8 cellular contexts compared by ENCODE assay signal in the genomic region with DNA sequence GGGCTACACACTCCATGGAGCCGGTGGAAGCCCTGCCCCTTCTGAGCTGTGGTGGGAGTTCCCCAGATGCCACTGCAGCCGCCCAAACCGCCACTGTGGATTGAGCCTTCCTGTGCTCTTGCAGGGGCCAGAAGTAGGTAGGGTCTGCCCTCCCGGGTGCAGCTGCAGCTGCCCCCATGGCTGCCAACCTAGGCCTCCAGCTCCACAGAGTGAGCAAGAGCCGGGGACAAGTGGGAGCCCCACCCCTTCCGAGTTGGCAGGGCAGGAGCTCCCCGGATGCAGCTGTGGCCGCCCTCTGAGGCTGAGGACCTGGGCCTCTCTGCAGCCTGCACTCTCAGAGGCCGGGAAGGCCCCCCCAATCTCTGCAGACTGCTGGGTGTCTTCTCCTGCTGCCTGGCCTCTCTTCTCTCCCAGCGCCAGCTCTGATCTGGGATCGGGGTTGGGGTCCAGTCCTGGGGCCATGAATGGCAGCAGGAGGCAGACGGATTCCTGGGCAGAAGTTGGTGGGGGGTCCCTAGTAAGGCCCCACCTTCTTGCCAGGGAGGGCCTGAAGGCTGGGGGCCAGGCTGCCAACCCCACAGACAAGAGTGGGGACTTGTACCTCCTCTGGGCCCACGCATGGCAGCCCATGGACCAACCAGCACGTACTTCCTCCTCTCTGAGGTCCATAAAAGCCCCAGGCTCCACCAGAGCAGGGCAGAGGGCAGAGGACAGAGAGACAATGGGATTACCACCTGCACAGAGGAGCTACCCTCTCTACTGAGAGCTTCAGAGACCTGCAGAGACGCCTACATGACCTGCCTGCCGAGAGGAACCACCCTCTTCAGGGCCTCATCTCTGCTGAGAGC. TPM values are rescaled to one million over a fixed set of nuclear protein-coding genes. Genes with fewer than 3 reads are reported as not detected.
A peak's percentile ranks its signal among the peaks of the same experiment; 100 is the strongest.
DNase-seq lines count a peak whose midpoint lies in the region; ATAC-seq and TF ChIP-seq lines count a peak whose summit lies in the region.

No MANE protein-coding gene starts in this region.

- H3K4me3 ChIP-seq in left ventricle myocardium inferior (no peak overlapping the region), stomach (no peak overlapping the region)

- H3K36me3 ChIP-seq in left ventricle myocardium inferior = no peaks in the 10 kb centered on the region
- H3K36me3 ChIP-seq in stomach = no peaks in the 10 kb centered on the region

- TF ChIP-seq POLR2A in stomach (IDR thresholded peaks at IDR 0.05) = no peak

- H3K9me3 ChIP-seq in left ventricle myocardium inferior (replicated peaks) = no peaks in the 10 kb centered on the region
- H3K9me3 ChIP-seq in stomach = no peaks in the 10 kb centered on the region

- H3K4me1 ChIP-seq in left ventricle myocardium inferior (peaks cover 13% of the 10 kb centered on the region), stomach (peaks cover 0 to 11% (median 7%) of the 10 kb centered on the region in 4 donors)

- no peaks in the 10 kb centered on the region for H3K27me3 ChIP-seq in left ventricle myocardium inferior (ENCODE audit: low read depth)
- no peaks in the 10 kb centered on the region for H3K27me3 ChIP-seq in stomach

- TF ChIP-seq CTCF in left ventricle myocardium inferior (IDR thresholded peaks at IDR 0.05; ENCODE audit: borderline replicate concordance) = no peak
- no peak for TF ChIP-seq CTCF in stomach (IDR thresholded peaks at IDR 0.05)

- TF ChIP-seq EP300 in stomach (IDR thresholded peaks at IDR 0.05) = no peak

- H3K27ac ChIP-seq in left ventricle myocardium inferior (replicated peaks) (no peak overlapping the region), stomach (peak overlapping the region in 1 of 5 donors; percentile 59)

- peak; percentile 37 to 48 for DNase-seq in activated CD4-positive, alpha-beta T cell treated with anti-CD3 and anti-CD28 coated beads for 4 hours
- DNase-seq in left ventricle myocardium inferior (peak; percentile 40), HPDE6-E6E7 (ENCODE audit: extremely low spot score) (no peak), foreskin melanocyte (no peak), stomach (no peak), NOMO-1 treated with dmso at 0.1 percent for 144 hours (lab: John Stamatoyannopoulos, UW; ENCODE audit: unreplicated experiment) (no peak)
- peak; percentile 21 to 31 for DNase-seq in stimulated activated CD8-positive, alpha-beta memory T cell treated with anti-CD3 and anti-CD28 coated beads, Interleukin-4, amount 100 ng/mL, for 1 hour (ENCODE audit: low read depth in 2 of 2, low spot score in 1 of 2)

- intact Hi-C loops in left ventricle myocardium inferior (cut with micrococcal nuclease) (no loop called here), stomach (cut with DNase I; ENCODE audit: low total_unique reads) (no loop called here)

- WGBS in stomach, 5 donors = 52 to 75% (median 67%) methylated on average over 13 to 16 of the region's 16 CpGs

- ATAC-seq in HG02798 (IDR thresholded peaks at IDR 0.05; ENCODE audit: poor library complexity, unreplicated experiment) = peak; percentile 39

RNA-seq across cellular contexts. Expression of gene AP2S1, which starts 28.9 kb away (rescaled TPM):
- total RNA-seq in left ventricle myocardium inferior = 87.3 TPM
- total RNA-seq in stomach = 100 to 1,000 TPM in 2 of 5 donors, 10 to 100 TPM in 2, 1 to 10 TPM in 1; 4.9 to 191 (median 76.7) TPM
- 100 to 1,000 TPM in 2 of 3 donors, 10 to 100 TPM in 1; 90.1 to 124 (median 103) TPM for polyA plus RNA-seq in stomach

RNA-seq across cellular contexts. Expression of gene SLC1A5, which starts 33.3 kb away (rescaled TPM):
- total RNA-seq in left ventricle myocardium inferior (5.9 TPM), stomach (10 to 100 TPM; 18.7 to 53.0 (median 27.7) TPM)
- 100 to 1,000 TPM in 1 of 3 donors, 10 to 100 TPM in 2; 20.5 to 106 (median 35.1) TPM for polyA plus RNA-seq in stomach

RNA-seq across cellular contexts. Expression of gene ARHGAP35, which starts 39.1 kb away (rescaled TPM):
- 75.4 TPM for total RNA-seq in left ventricle myocardium inferior
- total RNA-seq in stomach = 100 to 1,000 TPM in 1 of 5 donors, 10 to 100 TPM in 3, 1 to 10 TPM in 1; 7.0 to 200 (median 36.4) TPM
- polyA plus RNA-seq in stomach = 1 to 10 TPM; 5.6 to 9.0 (median 7.3) TPM

Comparison
In these comparisons a context has a peak if more than half of its experiments do, and no peak if none do; other contexts are left out.
1. DNase-seq: peak in activated CD4-positive, alpha-beta T cell treated with anti-CD3 and anti-CD28 coated beads for 4 hours (2 of 2), left ventricle myocardium inferior (single experiment) and stimulated activated CD8-positive, alpha-beta memory T cell treated with anti-CD3 and anti-CD28 coated beads, Interleukin-4, amount 100 ng/mL, for 1 hour (2 of 2); none in HPDE6-E6E7 (single experiment), foreskin melanocyte (single experiment), stomach (single experiment) and NOMO-1 treated with dmso at 0.1 percent for 144 hours (single experiment).